Comparison of ENCODE assay signal across 13 cellular contexts in the genomic region with DNA sequence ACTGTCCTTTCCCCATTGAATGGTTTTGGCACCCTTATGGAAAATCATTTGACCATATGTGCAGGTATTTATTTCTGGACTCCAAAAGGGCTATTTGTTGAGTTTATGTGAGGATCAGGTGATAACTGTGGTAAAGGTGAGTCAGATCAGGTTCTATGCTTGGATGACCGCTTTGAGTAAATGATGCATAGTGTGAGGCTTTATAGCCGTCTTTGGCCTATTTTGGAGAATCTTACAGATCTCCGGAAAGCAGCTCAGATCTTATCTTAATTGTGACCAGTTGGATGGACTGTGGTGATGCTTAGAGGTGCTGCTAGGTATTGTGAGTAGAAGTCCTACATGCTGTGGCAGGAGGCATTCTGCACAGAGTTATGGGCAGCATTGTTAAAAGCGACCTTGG.
DNase-seq lines count a peak whose midpoint lies in the region; ATAC-seq lines count a peak whose summit lies in the region.
"Had no signal": no experiment of that assay in that cellular context is flagged by ENCODE, and none has a peak within 500 bp of the region (broad histone marks: within the 10 kb centered on the region; RNA-seq: fewer than 3 reads in every experiment).

No MANE protein-coding gene starts in this region.

- no peak for DNase-seq in stimulated activated naive CD4-positive, alpha-beta T cell treated with Interleukin-2 at 50 U/mL for 16 hours (lab: John Stamatoyannopoulos, UW)
- DNase-seq in sciatic nerve (ENCODE audit: low spot score) (no peak), SHP77 (lab: John Stamatoyannopoulos, UW) (no peak), NCI-H446 treated with DMSO at 0.1 percent for 48 hours (lab: John Stamatoyannopoulos, UW) (no peak)
- DNase-seq: activated CD4-positive, alpha-beta T cell treated with anti-CD3 and anti-CD28 coated beads for 4 hours; GF-D8; Karpas-422; NCI-H2081; occipital lobe; T-cell had no signal

- intact Hi-C loops in sciatic nerve (cut with DNase I): no loop called here

- peak; percentile 84 for ATAC-seq in GM18907 (IDR thresholded peaks at IDR 0.05; ENCODE audit: unreplicated experiment)
- peak; percentile 85 for ATAC-seq in HG02759 (IDR thresholded peaks at IDR 0.05; ENCODE audit: unreplicated experiment)
- ATAC-seq in HG03432 (IDR thresholded peaks at IDR 0.05; ENCODE audit: unreplicated experiment): peak; percentile 91
- no peak for ATAC-seq in sciatic nerve
- ATAC-seq: T-cell had no signal
